Comparison of ENCODE assay signal across 1 cellular context in genomic region chr17:40516581-40517285, GRCh38.
TF ChIP-seq lines count a peak whose summit lies in the region.

No MANE protein-coding gene starts in this region.

TF ChIP-seq in K562, 482 proteins besides CTCF, POLR2A, EP300 and RAD21 (continued from another document and continues in another):
- TF ChIP-seq GATAD2A (IDR thresholded peaks at IDR 0.05) = 0 out of 2 replicates have a peak, but pooled peaks have one; percentile 68
- no peak for TF ChIP-seq HMGXB4 (CRISPR knock-in tag; IDR thresholded peaks at IDR 0.05)
- TF ChIP-seq ELK3 (CRISPR knock-in tag; IDR thresholded peaks at IDR 0.05) = no peak
- no peak for TF ChIP-seq ZNF589 (CRISPR knock-in tag; IDR thresholded peaks at IDR 0.05; ENCODE audit: low read depth)
- TF ChIP-seq FOSL1 (tag; conservative IDR thresholded peaks at IDR 0.05) = peak; percentile 65
- peak; percentile 39; the same call in 1 of the 2 replicates for TF ChIP-seq LCOR (CRISPR knock-in tag; IDR thresholded peaks at IDR 0.05)
- TF ChIP-seq TRIM28 (IDR thresholded peaks at IDR 0.05) = no peak
- TF ChIP-seq PREB (CRISPR knock-in tag; IDR thresholded peaks at IDR 0.05) = no peak
- TF ChIP-seq CBX2 (IDR thresholded peaks at IDR 0.05; ENCODE audit: insufficient read depth, low read length, poor library complexity, severe bottlenecking) = no peak
- no peak for TF ChIP-seq SRSF1 (IDR thresholded peaks at IDR 0.05; ENCODE audit: low read depth, low read length)
- no peak for TF ChIP-seq SNRNP70 (optimal IDR thresholded peaks at IDR 0.05; ENCODE audit: low read depth, low read length)
- TF ChIP-seq ZNF197 (CRISPR knock-in tag; IDR thresholded peaks at IDR 0.05; ENCODE audit: low read depth) = no peak
- TF ChIP-seq ZSCAN29 (IDR thresholded peaks at IDR 0.05) = no peak
- TF ChIP-seq SNIP1 (IDR thresholded peaks at IDR 0.05; ENCODE audit: low read depth) = no peak
- TF ChIP-seq RUNX1 (IDR thresholded peaks at IDR 0.05; ENCODE audit: low read depth) = no peak
- TF ChIP-seq XRCC5 (IDR thresholded peaks at IDR 0.05; ENCODE audit: low read depth, low read length) = no peak
- 0 out of 2 replicates have a peak, but pooled peaks have one; percentile 28 for TF ChIP-seq MYC (IDR thresholded peaks at IDR 0.05; ENCODE audit: low read depth, low read length)
- TF ChIP-seq MYC (CRISPR knock-in tag; IDR thresholded peaks at IDR 0.05; ENCODE audit: borderline replicate concordance, low read depth) = no peak
- TF ChIP-seq ZBTB9 (CRISPR knock-in tag; IDR thresholded peaks at IDR 0.05) = no peak
- TF ChIP-seq KHSRP (IDR thresholded peaks at IDR 0.05) = no peak
- TF ChIP-seq SETDB1 (IDR thresholded peaks at IDR 0.05; ENCODE audit: low read length) = no peak
- TF ChIP-seq HOMEZ (CRISPR knock-in tag; IDR thresholded peaks at IDR 0.05) = no peak
- 0 out of 2 replicates have a peak, but pooled peaks have one; percentile 23 for TF ChIP-seq TCF7L2 (IDR thresholded peaks at IDR 0.05; ENCODE audit: low read depth, low read length)
- no peak for TF ChIP-seq HNRNPLL (IDR thresholded peaks at IDR 0.05; ENCODE audit: low read depth, low read length, poor library complexity, severe bottlenecking)
- TF ChIP-seq ILF3 (IDR thresholded peaks at IDR 0.05; ENCODE audit: borderline replicate concordance) = no peak
- no peak for TF ChIP-seq ZNF316 (IDR thresholded peaks at IDR 0.05)
- no peak for TF ChIP-seq SMAD3 (CRISPR knock-in tag; conservative IDR thresholded peaks at IDR 0.05)
- no peak for TF ChIP-seq MTA3 (IDR thresholded peaks at IDR 0.05; ENCODE audit: borderline replicate concordance)
- no peak for TF ChIP-seq IRF2 (CRISPR knock-in tag; IDR thresholded peaks at IDR 0.05)
- TF ChIP-seq ZZZ3 (IDR thresholded peaks at IDR 0.05) = no peak
- TF ChIP-seq SP1 (CRISPR knock-in tag; IDR thresholded peaks at IDR 0.05) = no peak
- no peak for TF ChIP-seq CREB5 (CRISPR knock-in tag; IDR thresholded peaks at IDR 0.05)
- 0 out of 4 replicates have a peak, but pooled peaks of 1 of the 2 experiments have one; percentile 23 for TF ChIP-seq BCLAF1 (IDR thresholded peaks at IDR 0.05; ENCODE audit: borderline replicate concordance in 1 of 2, control insufficient read depth in 1 of 2, low read depth in 2 of 2, low read length in 1 of 2)
- TF ChIP-seq NCOR1 (IDR thresholded peaks at IDR 0.05) = peak; percentile 81
- TF ChIP-seq MIER1 (IDR thresholded peaks at IDR 0.05; ENCODE audit: low read depth) = no peak
- TF ChIP-seq ZNF431 (CRISPR knock-in tag; IDR thresholded peaks at IDR 0.05) = no peak
- TF ChIP-seq SRSF3 (IDR thresholded peaks at IDR 0.05; ENCODE audit: insufficient read depth, low read length) = no peak
- no peak for TF ChIP-seq CHD7 (IDR thresholded peaks at IDR 0.05; ENCODE audit: low read depth, low read length)
- TF ChIP-seq XRCC3 (IDR thresholded peaks at IDR 0.05) = no peak
- TF ChIP-seq ZNF232 (CRISPR knock-in tag; IDR thresholded peaks at IDR 0.05) = no peak
- no peak for TF ChIP-seq CBX1 (IDR thresholded peaks at IDR 0.05; ENCODE audit: low read depth)
- TF ChIP-seq PHF20 (IDR thresholded peaks at IDR 0.05; ENCODE audit: partially characterized antibody) = no peak
- TF ChIP-seq ADNP (tag; IDR thresholded peaks at IDR 0.05) = no peak
- TF ChIP-seq ZNF436 (CRISPR knock-in tag; IDR thresholded peaks at IDR 0.05) = no peak
